Comparison of ENCODE assay signal across 22 cellular contexts in the genomic region with DNA sequence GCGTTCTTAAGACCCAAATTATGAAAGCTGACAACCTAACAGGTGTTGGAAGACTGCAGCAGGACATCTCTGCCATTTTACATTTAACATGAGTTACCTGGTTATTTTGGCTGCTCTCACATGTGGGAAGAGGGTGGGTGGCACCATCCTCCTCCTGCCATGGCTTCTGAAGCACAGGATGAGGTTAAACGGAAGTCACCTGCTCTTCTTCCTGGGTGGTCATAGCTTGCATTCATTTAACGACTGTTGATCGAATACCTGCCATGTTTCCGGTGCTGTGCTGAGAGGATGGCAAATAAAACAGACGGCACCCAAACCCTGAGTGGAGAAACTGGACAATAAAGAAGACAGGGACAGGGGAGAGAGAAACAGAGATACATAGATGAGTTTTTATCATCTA.
"Had no signal": no experiment of that assay in that cellular context is flagged by ENCODE, and none has a peak within 500 bp of the region (broad histone marks: within the 10 kb centered on the region; RNA-seq: fewer than 3 reads in every experiment).

No MANE protein-coding gene starts in this region.

- H3K4me3 Mint-ChIP-seq: activated B cell treated with CpG ODN at 0.5 μM for 24 hours; activated CD4-positive, alpha-beta memory T cell treated with anti-CD3 and anti-CD28 coated beads for 36 hours; activated CD4-positive, alpha-beta T cell treated with anti-CD3 and anti-CD28 coated beads for 36 hours; brain; dendritic cell treated with granulocyte-macrophage colony-stimulating factor and Interleukin-4, amounts not matched to agents 40 ng/mL and 50 ng/mL, for 4 days; immature natural killer cell; natural killer cell treated with Interleukin-12 subunit alpha and Interleukin-12 subunit beta and Interleukin-15 and Interleukin-18, amount 100 ng/mL, for 72 hours; T-helper 1 cell treated with Interleukin-12 subunit alpha and Interleukin-12 subunit beta and Interleukin-4 antibody, amounts not matched to agents 30 μg/mL and 1 μg/mL, for 36 hours had no signal

- ATAC-seq: activated CD4-positive, alpha-beta T cell treated with anti-CD3 and anti-CD28 coated beads for 36 hours; left lobe of liver; lower lobe of right lung; natural killer cell treated with Interleukin-12 subunit alpha and Interleukin-12 subunit beta and Interleukin-15 and Interleukin-18, amount 100 ng/mL, for 72 hours had no signal

- H3K36me3 ChIP-seq: lower lobe of right lung, prostate gland, vagina had no signal

- H3K4me3 ChIP-seq: hepatocyte, lower lobe of right lung, prostate gland, spleen, vagina had no signal

- H3K27ac ChIP-seq: hepatocyte, lower lobe of right lung, prostate gland, spleen, vagina had no signal

- H3K4me1 Mint-ChIP-seq: brain had no signal

- H3K4me1 ChIP-seq: lower lobe of right lung, prostate gland, spleen, vagina had no signal

- DNase-seq: activated B cell treated with CpG ODN at 0.5 μM for 24 hours; activated CD4-positive, alpha-beta memory T cell treated with anti-CD3 and anti-CD28 coated beads for 36 hours; activated CD4-positive, alpha-beta T cell treated with anti-CD3 and anti-CD28 coated beads for 36 hours; activated gamma-delta T cell treated with Interleukin-2 at 50 U/mL for 16 hours; activated T-cell treated with anti-CD3 and anti-CD28 coated beads, Interleukin-2, amount 50 U/mL, for 1 hour; effector CD8-positive, alpha-beta T cell; erythroblast; glutamatergic neuron; immature natural killer cell; lower lobe of right lung; spleen; stimulated activated CD4-positive, alpha-beta T cell treated with anti-CD3 and anti-CD28 coated beads, Interleukin-4, amount 100 ng/mL, for 1 hour; stimulated activated naive CD4-positive, alpha-beta T cell treated with Interleukin-2 at 50 U/mL for 16 hours; trophoblast cell had no signal

- H3K27ac Mint-ChIP-seq: activated B cell treated with CpG ODN at 0.5 μM for 24 hours; activated CD4-positive, alpha-beta memory T cell treated with anti-CD3 and anti-CD28 coated beads for 36 hours; activated CD4-positive, alpha-beta T cell treated with anti-CD3 and anti-CD28 coated beads for 36 hours; brain; dendritic cell treated with granulocyte-macrophage colony-stimulating factor and Interleukin-4, amounts not matched to agents 40 ng/mL and 50 ng/mL, for 4 days; immature natural killer cell; natural killer cell treated with Interleukin-12 subunit alpha and Interleukin-12 subunit beta and Interleukin-15 and Interleukin-18, amount 100 ng/mL, for 72 hours; T-helper 1 cell treated with Interleukin-12 subunit alpha and Interleukin-12 subunit beta and Interleukin-4 antibody, amounts not matched to agents 30 μg/mL and 1 μg/mL, for 36 hours had no signal

- H3K27me3 Mint-ChIP-seq: activated B cell treated with CpG ODN at 0.5 μM for 24 hours; activated CD4-positive, alpha-beta memory T cell treated with anti-CD3 and anti-CD28 coated beads for 36 hours; activated CD4-positive, alpha-beta T cell treated with anti-CD3 and anti-CD28 coated beads for 36 hours; dendritic cell treated with granulocyte-macrophage colony-stimulating factor and Interleukin-4, amounts not matched to agents 40 ng/mL and 50 ng/mL, for 4 days; natural killer cell treated with Interleukin-12 subunit alpha and Interleukin-12 subunit beta and Interleukin-15 and Interleukin-18, amount 100 ng/mL, for 72 hours had no signal

- H3K9me3 ChIP-seq: lower lobe of right lung, prostate gland, vagina had no signal

- H3K9me3 Mint-ChIP-seq: activated B cell treated with CpG ODN at 0.5 μM for 24 hours; natural killer cell treated with Interleukin-12 subunit alpha and Interleukin-12 subunit beta and Interleukin-15 and Interleukin-18, amount 100 ng/mL, for 72 hours had no signal

- H3K27me3 ChIP-seq: hepatocyte, spleen, vagina had no signal
